ENCODE assay signal across 16 cellular contexts in the genomic region with DNA sequence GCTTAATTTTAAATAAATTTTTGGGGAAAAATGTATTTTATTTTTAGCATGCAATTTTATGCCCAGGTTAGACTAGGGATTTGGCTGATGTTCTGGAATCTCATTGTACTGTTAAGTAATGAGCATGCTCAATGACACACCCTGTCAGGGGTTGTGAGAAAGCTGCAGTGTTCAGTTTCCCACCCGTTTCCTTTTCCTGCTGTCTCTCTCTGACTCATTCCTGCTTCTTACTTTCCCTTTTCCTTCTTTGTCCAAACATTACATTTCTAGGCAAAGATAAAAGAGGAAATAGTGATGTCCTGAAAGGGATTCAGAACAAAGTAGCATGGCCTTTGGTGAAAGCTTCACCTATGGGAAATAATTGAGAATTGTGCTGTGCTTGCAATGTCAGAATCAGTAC. TPM values are rescaled to one million over a fixed set of nuclear protein-coding genes. Genes with fewer than 3 reads are reported as not detected.
DNase-seq lines count a peak whose midpoint lies in the region; ATAC-seq and TF ChIP-seq lines count a peak whose summit lies in the region.
"Had no signal": no experiment of that assay in that cellular context is flagged by ENCODE, and none has a peak within 500 bp of the region (broad histone marks: within the 10 kb centered on the region; RNA-seq: fewer than 3 reads in every experiment).

No MANE protein-coding gene starts in this region.

- H3K4me3 Mint-ChIP-seq in activated T-cell treated with anti-CD3 and anti-CD28 coated beads, Interleukin-2, amount 50 U/mL, for 4 hours = no peak overlapping the region
- H3K4me3 Mint-ChIP-seq: activated T-cell treated with anti-CD3 and anti-CD28 coated beads, Interleukin-2, amount 50 U/mL, for 72 hours; central memory CD8-positive, alpha-beta T cell had no signal

- CTCF ChIA-PET in RWPE1 (lab: Yijun Ruan, JAX) = interaction anchor here (0.9 kb wide), 1 partner anchor 152 kb away, joined by 5 read pairs; no protein-coding TSS in a partner anchor

- in situ Hi-C loops in HAP-1 (cut with MboI; ENCODE audit: low sequenced_read_pairs) = no loop called here

- H3K27me3 ChIP-seq in HAP-1 (ENCODE audit: low read depth) = no peaks in the 10 kb centered on the region
- H3K27me3 ChIP-seq in neuronal stem cell (ENCODE audit: control insufficient read depth in 3 of 3, insufficient read depth in 3 of 3, low read depth in 1 of 3, low read length in 3 of 3) = no peaks in the 10 kb centered on the region
- H3K27me3 ChIP-seq: gastroesophageal sphincter, vagina had no signal

- peaks cover 3% of the 10 kb centered on the region for H3K27me3 Mint-ChIP-seq in activated T-cell treated with anti-CD3 and anti-CD28 coated beads, Interleukin-2, amount 50 U/mL, for 4 hours (ENCODE audit: low read depth)

- H2AK5ac ChIP-seq in neuronal stem cell (ENCODE audit: low read depth, low read length) = no peak overlapping the region

- H4K91ac ChIP-seq in neuronal stem cell (ENCODE audit: low read depth, low read length, poor library complexity) = no peak overlapping the region

- no peak overlapping the region for H2BK120ac ChIP-seq in neuronal stem cell (ENCODE audit: low read depth, low read length)

- H3K4me3 ChIP-seq in HAP-1 (no peak overlapping the region), neuronal stem cell (ENCODE audit: low read length in 2 of 2) (no peak overlapping the region)
- H3K4me3 ChIP-seq: gastroesophageal sphincter, vagina had no signal

- DNase-seq in HAP-1 (ENCODE audit: low spot score in 2 of 2) (peak; percentile 16 to 26), RWPE1 (ENCODE audit: low spot score) (peak; percentile 64), epithelial cell of prostate (ENCODE audit: low read depth, low spot score) (peak; percentile 72), neuronal stem cell (ENCODE audit: low spot score) (no peak)
- DNase-seq in activated T-cell treated with anti-CD3 and anti-CD28 coated beads, Interleukin-2, amount 50 U/mL, for 4 hours = no peak
- DNase-seq: activated T-cell treated with anti-CD3 and anti-CD28 coated beads, Interleukin-2, amount 50 U/mL, for 72 hours; COR-L47 had no signal

- H3K14ac ChIP-seq in neuronal stem cell (ENCODE audit: low read length) = no peak overlapping the region

- no peaks in the 10 kb centered on the region for H3K79me1 ChIP-seq in neuronal stem cell (ENCODE audit: low read depth, low read length)

- no peak overlapping the region for H3K27ac ChIP-seq in RWPE1
- H3K27ac ChIP-seq in epithelial cell of prostate = no peak overlapping the region
- H3K27ac ChIP-seq in neuronal stem cell (replicated peaks; ENCODE audit: low read length) = no peak overlapping the region
- H3K27ac ChIP-seq: gastroesophageal sphincter, vagina, VCaP had no signal

- H2BK15ac ChIP-seq in neuronal stem cell (ENCODE audit: low read length) = no peak overlapping the region

- POLR2A ChIA-PET in RWPE1 (lab: Yijun Ruan, JAX; ENCODE audit: low non-redundant PET) = no interaction called here

- no peaks in the 10 kb centered on the region for H3K4me1 Mint-ChIP-seq in activated T-cell treated with anti-CD3 and anti-CD28 coated beads, Interleukin-2, amount 50 U/mL, for 4 hours (ENCODE audit: low read depth)
- H3K4me1 Mint-ChIP-seq: central memory CD8-positive, alpha-beta T cell had no signal

- peaks cover 5% of the 10 kb centered on the region for H3K9me3 Mint-ChIP-seq in activated T-cell treated with anti-CD3 and anti-CD28 coated beads, Interleukin-2, amount 50 U/mL, for 4 hours
- H3K9me3 Mint-ChIP-seq: central memory CD8-positive, alpha-beta T cell had no signal

- no peaks in the 10 kb centered on the region for H3K9me3 ChIP-seq in HAP-1
- H3K9me3 ChIP-seq in neuronal stem cell (replicated peaks in 1 of 2; ENCODE audit: control insufficient read depth in 2 of 2, insufficient read depth in 1 of 2, low read depth in 1 of 2, low read length in 2 of 2) = no peaks in the 10 kb centered on the region
- H3K9me3 ChIP-seq: gastroesophageal sphincter, vagina had no signal

- WGBS in neuronal stem cell (ENCODE audit: extremely low coverage in 2 of 2, insufficient read length in 2 of 2, insufficient replicate concordance in 1 of 2), 2 donors = no CpG with 5 or more reads among the region's 1 CpG

- no peak overlapping the region for H2BK5ac ChIP-seq in neuronal stem cell (ENCODE audit: low read length)

- H3K36me3 ChIP-seq in HAP-1 (replicated peaks) (no peaks in the 10 kb centered on the region), neuronal stem cell (replicated peaks in 1 of 2; ENCODE audit: control insufficient read depth in 2 of 2, insufficient read depth in 2 of 2, low read length in 2 of 2) (no peaks in the 10 kb centered on the region)
- H3K36me3 ChIP-seq: gastroesophageal sphincter, vagina had no signal

- ATAC-seq in GM18858 (IDR thresholded peaks at IDR 0.05; ENCODE audit: unreplicated experiment) = no peak
- no peak for ATAC-seq in HG03175 (IDR thresholded peaks at IDR 0.05; ENCODE audit: unreplicated experiment)
- ATAC-seq in activated T-cell treated with anti-CD3 and anti-CD28 coated beads, Interleukin-2, amount 50 U/mL, for 4 hours = no peak
- ATAC-seq in GM21423 (IDR thresholded peaks at IDR 0.05; ENCODE audit: unreplicated experiment) = no peak
- ATAC-seq: activated T-cell treated with anti-CD3 and anti-CD28 coated beads, Interleukin-2, amount 50 U/mL, for 72 hours; gastroesophageal sphincter had no signal

- no peak overlapping the region for H3K23ac ChIP-seq in neuronal stem cell (ENCODE audit: low read depth, low read length, poor library complexity)

- H3K4ac ChIP-seq in neuronal stem cell (ENCODE audit: low read length) = no peak overlapping the region

- no peak overlapping the region for H3K4me2 ChIP-seq in neuronal stem cell (ENCODE audit: insufficient read depth, low read length, poor library complexity, severe bottlenecking)

- H3K4me1 ChIP-seq in HAP-1 = peaks cover 21% of the 10 kb centered on the region
- no peaks in the 10 kb centered on the region for H3K4me1 ChIP-seq in neuronal stem cell (ENCODE audit: control insufficient read depth in 2 of 2, insufficient read depth in 1 of 2, low read depth in 1 of 2, low read length in 2 of 2)
- H3K4me1 ChIP-seq: vagina had no signal

- H3K36me3 Mint-ChIP-seq in activated T-cell treated with anti-CD3 and anti-CD28 coated beads, Interleukin-2, amount 50 U/mL, for 4 hours (ENCODE audit: insufficient read depth) = no peaks in the 10 kb centered on the region

- no peak overlapping the region for H3K9ac ChIP-seq in neuronal stem cell (ENCODE audit: low read depth, low read length, poor library complexity)

- H4K8ac ChIP-seq in neuronal stem cell (ENCODE audit: low read depth, low read length) = no peak overlapping the region

- no peak overlapping the region for H3K18ac ChIP-seq in neuronal stem cell (ENCODE audit: low read length)

- TF ChIP-seq CTCF in RWPE1 (conservative IDR thresholded peaks at IDR 0.05; ENCODE audit: low read depth) = no peak

- no peak overlapping the region for H2BK12ac ChIP-seq in neuronal stem cell (ENCODE audit: low read length)

- H2AFZ ChIP-seq in neuronal stem cell (ENCODE audit: low read length) = peak overlapping the region; percentile 7

RNA-seq across cellular contexts. Expression of a gene that starts 22.7 kb away (rescaled TPM):
- polyA plus RNA-seq in neuronal stem cell (2013, experiment 1 of 2) = not detected
- not detected for polyA plus RNA-seq in neuronal stem cell (2013, experiment 2 of 2)
- total RNA-seq in activated T-cell treated with anti-CD3 and anti-CD28 coated beads, Interleukin-2, amount 50 U/mL, for 4 hours = not detected
- total RNA-seq: activated T-cell treated with anti-CD3 and anti-CD28 coated beads, Interleukin-2, amount 50 U/mL, for 72 hours; gastroesophageal sphincter; mesenteric fat pad; skeletal muscle tissue; vagina had no signal

RNA-seq across cellular contexts. Expression of a gene that starts 35.0 kb away (rescaled TPM):
- polyA plus RNA-seq in neuronal stem cell (2013, experiment 1 of 2) = not detected
- not detected for polyA plus RNA-seq in neuronal stem cell (2013, experiment 2 of 2)
- not detected for total RNA-seq in activated T-cell treated with anti-CD3 and anti-CD28 coated beads, Interleukin-2, amount 50 U/mL, for 4 hours
- total RNA-seq: activated T-cell treated with anti-CD3 and anti-CD28 coated beads, Interleukin-2, amount 50 U/mL, for 72 hours; mesenteric fat pad had no signal

RNA-seq across cellular contexts. Expression of a gene that starts 36.9 kb away (rescaled TPM):
- 0.06 TPM for polyA plus RNA-seq in neuronal stem cell (2013, experiment 1 of 2)
- polyA plus RNA-seq in neuronal stem cell (2013, experiment 2 of 2) = not detected
- not detected for total RNA-seq in activated T-cell treated with anti-CD3 and anti-CD28 coated beads, Interleukin-2, amount 50 U/mL, for 4 hours
- total RNA-seq: activated T-cell treated with anti-CD3 and anti-CD28 coated beads, Interleukin-2, amount 50 U/mL, for 72 hours; gastroesophageal sphincter; mesenteric fat pad; skeletal muscle tissue; vagina had no signal

RNA-seq across cellular contexts. Expression of a gene that starts 56.0 kb away (rescaled TPM):
- not detected for polyA plus RNA-seq in neuronal stem cell (2013, experiment 1 of 2)
- not detected for polyA plus RNA-seq in neuronal stem cell (2013, experiment 2 of 2)
- not detected for total RNA-seq in activated T-cell treated with anti-CD3 and anti-CD28 coated beads, Interleukin-2, amount 50 U/mL, for 4 hours
- total RNA-seq: activated T-cell treated with anti-CD3 and anti-CD28 coated beads, Interleukin-2, amount 50 U/mL, for 72 hours; gastroesophageal sphincter; mesenteric fat pad; skeletal muscle tissue; vagina had no signal

Comparison
In these comparisons a context has a peak if more than half of its experiments do, and no peak if none do; other contexts are left out.
1. DNase-seq: peak in HAP-1 (2 of 2), RWPE1 (single experiment) and epithelial cell of prostate (single experiment); none in neuronal stem cell (single experiment) and activated T-cell treated with anti-CD3 and anti-CD28 coated beads, Interleukin-2, amount 50 U/mL, for 4 hours (single experiment).